25 cellular contexts compared by ENCODE assay signal in the genomic region with DNA sequence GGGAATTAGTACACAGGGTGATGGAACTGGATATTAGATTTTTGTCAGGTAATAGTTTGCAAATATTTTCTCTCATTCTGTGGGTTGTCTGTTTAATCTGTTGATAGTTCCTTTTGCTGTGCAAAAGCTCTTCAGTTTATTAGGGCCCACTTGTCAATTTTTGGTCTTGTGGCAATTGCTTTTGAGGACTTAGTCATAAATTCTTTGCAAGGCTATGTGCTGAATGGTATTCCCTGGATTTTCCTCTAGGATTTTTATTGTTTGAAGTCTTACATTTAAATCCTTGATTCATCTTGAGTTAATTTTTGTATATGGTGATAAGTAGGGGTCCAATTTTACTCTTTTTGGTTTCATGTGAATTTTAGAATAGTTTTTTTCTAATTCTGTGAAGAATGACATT.
"Had no signal": no experiment of that assay in that cellular context is flagged by ENCODE, and none has a peak within 500 bp of the region (broad histone marks: within the 10 kb centered on the region; RNA-seq: fewer than 3 reads in every experiment).

No MANE protein-coding gene starts in this region.

- H3K9me3 ChIP-seq: SK-N-SH had no signal

- DNase-seq: IMR-90, Karpas-422, KG1, MM.1S, NCI-H1092 treated with DMSO at 0.1 percent for 48 hours, NCI-H1436 treated with DMSO at 0.1 percent for 48 hours, NCI-H1694, NCI-H187 treated with DMSO at 0.1 percent for 48 hours, NCI-H2081, NCI-H2107, NCI-H2171, NCI-H226, NCI-H446, NCI-H510A, NCI-H524 treated with DMSO at 0.1 percent for 48 hours, NCI-H69, NCI-H774, Right ventricle myocardium superior, RPMI8226, SIG-M5, SK-N-SH, SW 1271, T-cell had no signal

- H3K4me2 ChIP-seq: SK-N-SH had no signal

- FAIRE-seq: HepG2, RCC 7860 had no signal

- H3K36me3 Mint-ChIP-seq: T-cell had no signal

- H3K4me1 Mint-ChIP-seq: T-cell had no signal

- H3K9me3 Mint-ChIP-seq: T-cell had no signal

- H3K4me3 Mint-ChIP-seq: T-cell had no signal

- H3K27ac Mint-ChIP-seq: T-cell had no signal

- H3K27me3 Mint-ChIP-seq: T-cell had no signal

- H3K9ac ChIP-seq: SK-N-SH had no signal
